In the genomic region with DNA sequence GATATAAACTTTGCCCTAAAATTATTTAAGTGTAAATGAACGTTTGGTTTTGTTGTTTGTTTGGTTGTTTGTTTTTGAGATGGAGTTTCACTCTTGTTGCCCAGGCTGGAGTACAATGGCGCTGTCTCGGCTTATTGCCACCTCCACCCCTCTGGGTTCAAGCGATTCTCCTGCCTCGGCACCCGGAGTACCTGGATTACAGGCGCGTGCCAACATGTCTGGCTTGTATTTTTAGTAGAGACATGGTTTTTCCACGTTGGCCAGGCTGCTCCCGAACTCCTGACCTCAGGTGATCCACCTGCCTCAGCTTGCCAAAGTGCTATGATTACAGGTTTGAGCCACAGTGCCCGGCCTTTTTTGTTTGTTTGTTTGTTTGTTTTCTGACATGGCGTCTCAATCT, we compare ENCODE assay signal across 8 cellular contexts.
DNase-seq lines count a peak whose midpoint lies in the region; ATAC-seq and TF ChIP-seq lines count a peak whose summit lies in the region.

No MANE protein-coding gene starts in this region.

- no peak for TF ChIP-seq POLR2A in breast epithelium (IDR thresholded peaks at IDR 0.05)

- peak overlapping the region; percentile 99 for H3K27ac ChIP-seq in CD4-positive, CD25-positive, alpha-beta regulatory T cell (ENCODE audit: insufficient read depth, low read length, poor library complexity, severe bottlenecking)
- H3K27ac ChIP-seq in HEK293 (ENCODE audit: extremely low read depth, low read depth, low read length) (peak overlapping the region; percentile 27; the same call in 1 of the 2 replicates), breast epithelium (peak overlapping the region; percentile 97 to 99)

- peak overlapping the region; percentile 83 to 99 (median 84) for H3K27ac Mint-ChIP-seq in CD4-positive, CD25-positive, alpha-beta regulatory T cell
- H3K27ac Mint-ChIP-seq in neural crest cell (ENCODE audit: unreplicated experiment) = peak overlapping the region; percentile 37

- peaks cover 6% of the 10 kb centered on the region for H3K27me3 Mint-ChIP-seq in CD4-positive, CD25-positive, alpha-beta regulatory T cell
- no peaks in the 10 kb centered on the region for H3K27me3 Mint-ChIP-seq in neural crest cell (ENCODE audit: low read depth)

- no peaks in the 10 kb centered on the region for H3K9me3 ChIP-seq in CD4-positive, CD25-positive, alpha-beta regulatory T cell (ENCODE audit: control insufficient read depth in 2 of 2, low read length in 2 of 2)
- H3K9me3 ChIP-seq in HEK293 (ENCODE audit: control insufficient read depth, insufficient read depth, low read depth, low read length) (no peaks in the 10 kb centered on the region), breast epithelium (no peaks in the 10 kb centered on the region)

- DNase-seq in CD4-positive, CD25-positive, alpha-beta regulatory T cell = no peak
- DNase-seq in breast epithelium (ENCODE audit: low spot score in 2 of 2) = no peak
- no peak for DNase-seq in neural crest cell (ENCODE audit: low read depth, low spot score)
- no peak for DNase-seq in SK-N-DZ (ENCODE audit: low spot score)
- DNase-seq in NCI-H187 treated with DMSO at 0.1 percent for 48 hours (lab: John Stamatoyannopoulos, UW) = no peak

- no peaks in the 10 kb centered on the region for H3K36me3 ChIP-seq in CD4-positive, CD25-positive, alpha-beta regulatory T cell (ENCODE audit: control insufficient read depth, insufficient read depth, low read length)
- H3K36me3 ChIP-seq in HEK293 (ENCODE audit: control insufficient read depth in 2 of 2, insufficient read depth in 1 of 2, low read length in 2 of 2) = no peaks in the 10 kb centered on the region
- no peaks in the 10 kb centered on the region for H3K36me3 ChIP-seq in breast epithelium

- POLR2A ChIA-PET in HEK293 (lab: Yijun Ruan, JAX) = interaction anchor here (0.9 to 7.3 kb wide), 6 partner anchors 7 to 90 kb away, joined by 3 to 280 read pairs (median 64); partner anchors contain the start of gene CHD2

- no peaks in the 10 kb centered on the region for H3K27me3 ChIP-seq in CD4-positive, CD25-positive, alpha-beta regulatory T cell (ENCODE audit: control insufficient read depth, insufficient read depth, low read length)
- no peaks in the 10 kb centered on the region for H3K27me3 ChIP-seq in breast epithelium

- no peak overlapping the region for H3K4me3 ChIP-seq in CD4-positive, CD25-positive, alpha-beta regulatory T cell (ENCODE audit: low read depth, low read length)
- H3K4me3 ChIP-seq in HEK293 (ENCODE audit: low read depth, low read length) (no peak overlapping the region), breast epithelium (peak overlapping the region in 2 of 3 donors; percentile 67 to 73)

- peak overlapping the region in 3 of 4 donors; percentile 23 to 97 (median 89) for H3K4me3 Mint-ChIP-seq in CD4-positive, CD25-positive, alpha-beta regulatory T cell
- peak overlapping the region; percentile 89 for H3K4me3 Mint-ChIP-seq in neural crest cell

- H3K4me1 Mint-ChIP-seq in CD4-positive, CD25-positive, alpha-beta regulatory T cell = peaks cover 26 to 79% (median 43%) of the 10 kb centered on the region in 4 donors
- peaks cover 53% of the 10 kb centered on the region for H3K4me1 Mint-ChIP-seq in neural crest cell

- peaks cover 65% of the 10 kb centered on the region for H3K4me1 ChIP-seq in CD4-positive, CD25-positive, alpha-beta regulatory T cell (ENCODE audit: control insufficient read depth, insufficient read depth, low read length, poor library complexity, severe bottlenecking)
- peaks cover 29% of the 10 kb centered on the region for H3K4me1 ChIP-seq in HEK293 (ENCODE audit: control insufficient read depth, insufficient read depth, low read length)
- H3K4me1 ChIP-seq in breast epithelium = peaks cover 0 to 6% of the 10 kb centered on the region in 2 donors

- H3K36me3 Mint-ChIP-seq in CD4-positive, CD25-positive, alpha-beta regulatory T cell = no peaks in the 10 kb centered on the region
- H3K36me3 Mint-ChIP-seq in neural crest cell (ENCODE audit: low read depth) = peaks cover 2% of the 10 kb centered on the region

- intact Hi-C loops in breast epithelium (cut with DNase I; ENCODE audit: low total_unique reads) = no loop called here

- no peak for TF ChIP-seq CTCF in HEK293 (tag by site-specific recombination; IDR thresholded peaks at IDR 0.05)
- TF ChIP-seq CTCF in breast epithelium (IDR thresholded peaks at IDR 0.05) = no peak
- no peak for TF ChIP-seq CTCF in neural crest cell (conservative IDR thresholded peaks at IDR 0.05)

- CTCF ChIA-PET in HEK293 (lab: Yijun Ruan, JAX) = interaction anchor here (0.6 to 4.8 kb wide), 4 partner anchors 9 to 106 kb away, joined by 3 to 35 read pairs (median 6); no protein-coding TSS in a partner anchor

- no peak for ATAC-seq in CD4-positive, CD25-positive, alpha-beta regulatory T cell (ENCODE audit: low read depth in 2 of 2)
- ATAC-seq in HG03521 (IDR thresholded peaks at IDR 0.05; ENCODE audit: unreplicated experiment) (no peak), GM19395 (IDR thresholded peaks at IDR 0.05; ENCODE audit: unreplicated experiment) (no peak)

- no peaks in the 10 kb centered on the region for H3K9me3 Mint-ChIP-seq in CD4-positive, CD25-positive, alpha-beta regulatory T cell
- H3K9me3 Mint-ChIP-seq in neural crest cell = no peaks in the 10 kb centered on the region

TF ChIP-seq in HEK293, 187 proteins besides CTCF, POLR2A, EP300 and RAD21:
- TF ChIP-seq ZNF830 (tag by site-specific recombination; IDR thresholded peaks at IDR 0.05; ENCODE audit: low read depth) (no peak), ZNF626 (tag by site-specific recombination; IDR thresholded peaks at IDR 0.05) (no peak), ZNF704 (tag by site-specific recombination; IDR thresholded peaks at IDR 0.05) (no peak), ZNF76 (tag by site-specific recombination; IDR thresholded peaks at IDR 0.05; ENCODE audit: borderline replicate concordance, low read depth) (no peak), ZNF366 (tag by site-specific recombination; conservative IDR thresholded peaks at IDR 0.05) (no peak), MZF1 (tag by site-specific recombination; IDR thresholded peaks at IDR 0.05; ENCODE audit: borderline replicate concordance) (no peak), ZNF155 (tag by site-specific recombination; IDR thresholded peaks at IDR 0.05) (no peak), HOXC10 (CRISPR knock-in tag; IDR thresholded peaks at IDR 0.05) (no peak), ZNF48 (tag by site-specific recombination; IDR thresholded peaks at IDR 0.05) (no peak), ZXDB (tag by site-specific recombination; IDR thresholded peaks at IDR 0.05) (no peak), ZNF610 (tag by site-specific recombination; IDR thresholded peaks at IDR 0.05; ENCODE audit: borderline replicate concordance) (no peak), ZNF114 (tag by site-specific recombination; IDR thresholded peaks at IDR 0.05) (no peak), ZNF121 (tag by site-specific recombination; IDR thresholded peaks at IDR 0.05) (no peak), YY2 (tag by site-specific recombination; IDR thresholded peaks at IDR 0.05) (no peak), ZFP69B (tag by site-specific recombination; IDR thresholded peaks at IDR 0.05) (no peak)
- TF ChIP-seq, protein P1, sequence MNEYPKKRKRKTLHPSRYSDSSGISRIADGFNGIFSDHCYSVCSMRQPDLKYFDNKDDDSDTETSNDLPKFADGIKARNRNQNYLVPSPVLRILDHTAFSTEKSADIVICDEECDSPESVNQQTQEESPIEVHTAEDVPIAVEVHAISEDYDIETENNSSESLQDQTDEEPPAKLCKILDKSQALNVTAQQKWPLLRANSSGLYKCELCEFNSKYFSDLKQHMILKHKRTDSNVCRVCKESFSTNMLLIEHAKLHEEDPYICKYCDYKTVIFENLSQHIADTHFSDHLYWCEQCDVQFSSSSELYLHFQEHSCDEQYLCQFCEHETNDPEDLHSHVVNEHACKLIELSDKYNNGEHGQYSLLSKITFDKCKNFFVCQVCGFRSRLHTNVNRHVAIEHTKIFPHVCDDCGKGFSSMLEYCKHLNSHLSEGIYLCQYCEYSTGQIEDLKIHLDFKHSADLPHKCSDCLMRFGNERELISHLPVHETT (tag by site-specific recombination; IDR thresholded peaks at IDR 0.05) = no peak

Comparison
In these comparisons a context has a peak if more than half of its experiments do, and no peak if none do; other contexts are left out.
1. H3K27ac ChIP-seq: peak in every context shown above with its lines; median percentile 99 in CD4-positive, CD25-positive, alpha-beta regulatory T cell; 98 in breast epithelium; 27 in HEK293.
2. H3K4me3 ChIP-seq: peak in breast epithelium (2 of 3); none in CD4-positive, CD25-positive, alpha-beta regulatory T cell (single experiment) and HEK293 (single experiment).